ENCODE assay signal across 5 cellular contexts in genomic region chrX:72830701-72831100, GRCh38. TPM values are rescaled to one million over a fixed set of nuclear protein-coding genes. Genes with fewer than 3 reads are reported as not detected.
"Had no signal": no experiment of that assay in that cellular context is flagged by ENCODE, and none has a peak within 500 bp of the region (broad histone marks: within the 10 kb centered on the region; RNA-seq: fewer than 3 reads in every experiment).

No MANE protein-coding gene starts in this region.

RNA-seq across cellular contexts. Expression of gene FAM236D, which starts 22.7 kb away (rescaled TPM):
- total RNA-seq: HT-29, HT1080, IMR-90, K562 had no signal
- polyA plus RNA-seq: IgD-negative memory B cell, IMR-90, K562 had no signal

RNA-seq across cellular contexts. Expression of gene FAM236B, which starts 48.2 kb away (rescaled TPM):
- total RNA-seq: HT-29, HT1080, IMR-90, K562 had no signal
- polyA plus RNA-seq: IgD-negative memory B cell, IMR-90, K562 had no signal

RNA-seq across cellular contexts. Expression of gene DMRTC1B, which starts 54.0 kb away (rescaled TPM):
- total RNA-seq: HT-29, HT1080, IMR-90, K562 had no signal
- polyA plus RNA-seq: IMR-90 had no signal
